26 cellular contexts compared by ENCODE assay signal in genomic region chr7:103718482-103719415, GRCh38.
DNase-seq lines count a peak whose midpoint lies in the region; ATAC-seq and TF ChIP-seq lines count a peak whose summit lies in the region.
"Had no signal": no experiment of that assay in that cellular context is flagged by ENCODE, and none has a peak within 500 bp of the region (broad histone marks: within the 10 kb centered on the region; RNA-seq: fewer than 3 reads in every experiment).

No MANE protein-coding gene starts in this region.

- CTCF ChIA-PET in RWPE1 (lab: Yijun Ruan, JAX), result interaction anchor here (1.1 kb wide), 1 partner anchor 18 kb away, joined by 3 read pairs; no protein-coding TSS in a partner anchor

- TF ChIP-seq CTCF in RWPE1 (conservative IDR thresholded peaks at IDR 0.05; ENCODE audit: low read depth) (no peak), fibroblast of villous mesenchyme (IDR thresholded peaks at IDR 0.05; ENCODE audit: insufficient read depth, low read depth, low read length) (no peak)

- no peak for ATAC-seq in HG02588 (IDR thresholded peaks at IDR 0.05; ENCODE audit: unreplicated experiment)
- no peak for ATAC-seq in HG02763 (IDR thresholded peaks at IDR 0.05; ENCODE audit: unreplicated experiment)
- ATAC-seq: A549; activated CD4-positive, alpha-beta T cell treated with anti-CD3 and anti-CD28 coated beads for 36 hours; mucosa of descending colon; right cardiac atrium had no signal

- no peak overlapping the region for H3K27ac ChIP-seq in RWPE1
- H3K27ac ChIP-seq: A549, neutrophil, SK-N-MC, transverse colon had no signal

- DNase-seq in A172 (ENCODE audit: low spot score), result peak; percentile 27
- peak; percentile 51 for DNase-seq in HCEC 1CT
- DNase-seq in RWPE1 (ENCODE audit: low spot score), result peak; percentile 15
- peak; percentile 14 for DNase-seq in fibroblast of villous mesenchyme (ENCODE audit: low read depth)
- no peak for DNase-seq in CD1c-positive myeloid dendritic cell (ENCODE audit: extremely low spot score)
- DNase-seq in hypothalamus (lab: John Stamatoyannopoulos, UW), result no peak
- DNase-seq: activated CD4-positive, alpha-beta T cell treated with anti-CD3 and anti-CD28 coated beads for 36 hours; activated gamma-delta T cell treated with Interleukin-2 at 50 U/mL for 16 hours; CD4-positive, CD25-positive, alpha-beta regulatory T cell; central memory CD4-positive, alpha-beta T cell; DMS53; effector CD8-positive, alpha-beta T cell; KBM-7; kidney; mucosa of descending colon; NCI-H1092; NCI-H774; OCI-M1; right cardiac atrium; stimulated activated naive CD4-positive, alpha-beta T cell treated with Interleukin-2 at 50 U/mL for 16 hours; transverse colon had no signal

- H3K4me3 ChIP-seq in fibroblast of villous mesenchyme (ENCODE audit: low read depth, low read length), result no peak overlapping the region
- H3K4me3 ChIP-seq: A549, mucosa of descending colon, SK-N-MC, transverse colon had no signal

- POLR2A ChIA-PET in RWPE1 (lab: Yijun Ruan, JAX; ENCODE audit: low non-redundant PET), result no interaction called here

Comparison
In these comparisons a context has a peak if more than half of its experiments do, and no peak if none do; other contexts are left out.
1. DNase-seq: peak in A172 (single experiment), HCEC 1CT (single experiment), RWPE1 (single experiment) and fibroblast of villous mesenchyme (single experiment); none in CD1c-positive myeloid dendritic cell (single experiment) and hypothalamus (0 of 51).